Comparison of ENCODE assay signal across 8 cellular contexts in the genomic region with DNA sequence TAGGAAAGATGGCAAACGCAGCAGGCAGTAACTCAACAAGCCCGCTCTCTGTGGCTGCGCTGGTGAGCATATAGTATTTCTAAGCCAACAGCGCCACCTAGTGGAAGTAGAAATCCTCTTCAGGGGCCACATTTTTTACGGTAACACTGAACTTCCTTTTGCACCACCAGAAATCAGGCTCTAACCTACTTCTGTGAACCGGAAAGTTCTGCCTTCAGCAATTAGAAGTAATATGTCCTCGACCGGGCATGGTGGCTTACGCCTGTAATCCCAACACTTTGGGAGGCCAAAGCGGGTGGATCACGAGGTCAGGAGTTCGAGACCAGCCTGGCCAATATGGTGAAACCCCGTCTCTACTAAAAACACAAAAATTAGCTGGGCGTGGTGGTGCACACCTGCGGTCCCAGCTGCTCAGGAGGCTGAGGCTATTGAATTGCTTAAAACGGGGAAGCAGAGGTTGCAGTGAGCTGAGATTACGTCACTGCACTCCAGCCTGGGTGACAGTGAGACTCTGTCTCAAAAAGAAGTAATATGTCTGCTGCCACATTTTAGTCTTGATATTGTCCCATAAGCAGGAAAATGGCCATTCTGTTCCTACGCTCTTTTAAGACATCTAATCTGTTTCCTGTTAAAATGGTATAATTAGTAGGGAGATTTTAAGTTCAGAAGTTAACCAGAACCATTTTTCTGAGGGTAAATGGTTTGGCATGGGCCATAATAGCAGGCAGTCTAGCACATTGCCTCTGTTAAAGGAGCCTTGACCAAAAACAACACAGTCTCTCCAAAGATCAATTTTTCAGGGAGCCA. TPM values are rescaled to one million over a fixed set of nuclear protein-coding genes. Genes with fewer than 3 reads are reported as not detected.
DNase-seq lines count a peak whose midpoint lies in the region; ATAC-seq, FAIRE-seq and TF ChIP-seq lines count a peak whose summit lies in the region.

No MANE protein-coding gene starts in this region.

- TF ChIP-seq EP300 in stomach (IDR thresholded peaks at IDR 0.05), result no peak

- no peak for TF ChIP-seq POLR2A in stomach (IDR thresholded peaks at IDR 0.05)

- H3K9me3 ChIP-seq in CD4-positive, alpha-beta T cell (ENCODE audit: control insufficient read depth, low read length), result no peaks in the 10 kb centered on the region
- no peaks in the 10 kb centered on the region for H3K9me3 ChIP-seq in stomach

- no peaks in the 10 kb centered on the region for H3K79me2 ChIP-seq in KMS-11 (ENCODE audit: insufficient read depth, low read depth)

- peak; percentile 38 for FAIRE-seq in RCC 7860 (lab: Jason Lieb, UNC)

- ATAC-seq in CD4-positive, alpha-beta T cell (ENCODE audit: poor library complexity), result peak; percentile 83
- peak; percentile 71 for ATAC-seq in GM21367 (IDR thresholded peaks at IDR 0.05; ENCODE audit: unreplicated experiment)

- no peaks in the 10 kb centered on the region for H3K36me3 Mint-ChIP-seq in CD4-positive, alpha-beta T cell (ENCODE audit: low read depth)
- H3K36me3 Mint-ChIP-seq in activated T-helper 1 cell treated with anti-CD3 and anti-CD28 coated beads, Interleukin-12 subunit alpha, Interleukin-12 subunit beta, Interleukin-2, Interleukin-4 antibody, amounts not matched to agents 30 ng/mL and 10 ng/mL and 1 ng/mL, durations not matched to agents 14 hours and 24 hours and 36 hours (ENCODE audit: low read depth), result no peaks in the 10 kb centered on the region
- H3K36me3 Mint-ChIP-seq in neural crest cell (ENCODE audit: low read depth), result no peaks in the 10 kb centered on the region

- CTCF ChIA-PET in CD4-positive, alpha-beta T cell (lab: Charles Lee), result no interaction called here

- no peaks in the 10 kb centered on the region for H3K36me3 ChIP-seq in KMS-11 (ENCODE audit: insufficient read depth)
- no peaks in the 10 kb centered on the region for H3K36me3 ChIP-seq in stomach

- peaks cover 9% of the 10 kb centered on the region for H3K27me3 Mint-ChIP-seq in CD4-positive, alpha-beta T cell
- peaks cover 3% of the 10 kb centered on the region for H3K27me3 Mint-ChIP-seq in activated T-helper 1 cell treated with anti-CD3 and anti-CD28 coated beads, Interleukin-12 subunit alpha, Interleukin-12 subunit beta, Interleukin-2, Interleukin-4 antibody, amounts not matched to agents 30 ng/mL and 10 ng/mL and 1 ng/mL, durations not matched to agents 14 hours and 24 hours and 36 hours (ENCODE audit: insufficient read depth)
- H3K27me3 Mint-ChIP-seq in neural crest cell (ENCODE audit: low read depth), result peaks cover 7% of the 10 kb centered on the region

- peak overlapping the region; percentile 80 for H2AFZ ChIP-seq in KMS-11 (ENCODE audit: low read depth)

- H3K4me1 ChIP-seq in KMS-11 (ENCODE audit: low read depth, poor library complexity, severe bottlenecking), result peaks cover 5% of the 10 kb centered on the region
- peaks cover 6 to 20% (median 14%) of the 10 kb centered on the region in 4 donors for H3K4me1 ChIP-seq in stomach

- H3K27me3 ChIP-seq in CD4-positive, alpha-beta T cell (ENCODE audit: control insufficient read depth, insufficient read depth, low read length), result no peaks in the 10 kb centered on the region
- H3K27me3 ChIP-seq in KMS-11 (ENCODE audit: insufficient read depth, low read depth) (no peaks in the 10 kb centered on the region), stomach (peaks cover 0 to 13% (median 0%) of the 10 kb centered on the region in 3 donors)

- POLR2A ChIA-PET in CD4-positive, alpha-beta T cell (lab: Charles Lee), result no interaction called here

- TF ChIP-seq CTCF in CD4-positive, alpha-beta T cell (IDR thresholded peaks at IDR 0.05), result peak; percentile 92
- TF ChIP-seq CTCF in KMS-11 (conservative IDR thresholded peaks at IDR 0.05; ENCODE audit: low read depth, low read length) (peak; percentile 84), fibroblast of the aortic adventitia (IDR thresholded peaks at IDR 0.05; ENCODE audit: insufficient read depth, low read length) (peak; percentile 75), neural crest cell (conservative IDR thresholded peaks at IDR 0.05) (peak; percentile 99), stomach (IDR thresholded peaks at IDR 0.05) (peak in 6 of 7 experiments; percentile 59 to 94 (median 88))

- H3K9me3 Mint-ChIP-seq in CD4-positive, alpha-beta T cell, result no peaks in the 10 kb centered on the region
- H3K9me3 Mint-ChIP-seq in activated T-helper 1 cell treated with anti-CD3 and anti-CD28 coated beads, Interleukin-12 subunit alpha, Interleukin-12 subunit beta, Interleukin-2, Interleukin-4 antibody, amounts not matched to agents 30 ng/mL and 10 ng/mL and 1 ng/mL, durations not matched to agents 14 hours and 24 hours and 36 hours, result no peaks in the 10 kb centered on the region
- H3K9me3 Mint-ChIP-seq in neural crest cell, result no peaks in the 10 kb centered on the region

- H3K4me3 Mint-ChIP-seq in CD4-positive, alpha-beta T cell, result peak overlapping the region; percentile 74
- peak overlapping the region; percentile 82 for H3K4me3 Mint-ChIP-seq in activated T-helper 1 cell treated with anti-CD3 and anti-CD28 coated beads, Interleukin-12 subunit alpha, Interleukin-12 subunit beta, Interleukin-2, Interleukin-4 antibody, amounts not matched to agents 30 ng/mL and 10 ng/mL and 1 ng/mL, durations not matched to agents 14 hours and 24 hours and 36 hours
- H3K4me3 Mint-ChIP-seq in neural crest cell, result peak overlapping the region; percentile 87

- peaks cover 25% of the 10 kb centered on the region for H3K4me1 Mint-ChIP-seq in CD4-positive, alpha-beta T cell (ENCODE audit: low read depth)
- peaks cover 24% of the 10 kb centered on the region for H3K4me1 Mint-ChIP-seq in activated T-helper 1 cell treated with anti-CD3 and anti-CD28 coated beads, Interleukin-12 subunit alpha, Interleukin-12 subunit beta, Interleukin-2, Interleukin-4 antibody, amounts not matched to agents 30 ng/mL and 10 ng/mL and 1 ng/mL, durations not matched to agents 14 hours and 24 hours and 36 hours (ENCODE audit: low read depth)
- H3K4me1 Mint-ChIP-seq in neural crest cell, result peaks cover 12% of the 10 kb centered on the region

- peak overlapping the region; percentile 18; the same call in 1 of the 2 replicates for H3K4me2 ChIP-seq in KMS-11

- H3K27ac Mint-ChIP-seq in CD4-positive, alpha-beta T cell, result peak overlapping the region; percentile 12
- peak overlapping the region; percentile 83 for H3K27ac Mint-ChIP-seq in activated T-helper 1 cell treated with anti-CD3 and anti-CD28 coated beads, Interleukin-12 subunit alpha, Interleukin-12 subunit beta, Interleukin-2, Interleukin-4 antibody, amounts not matched to agents 30 ng/mL and 10 ng/mL and 1 ng/mL, durations not matched to agents 14 hours and 24 hours and 36 hours
- H3K27ac Mint-ChIP-seq in neural crest cell (ENCODE audit: unreplicated experiment), result no peak overlapping the region

- no peaks in the 10 kb centered on the region for H4K20me1 ChIP-seq in KMS-11 (ENCODE audit: insufficient read depth)

- H3K4me3 ChIP-seq in KMS-11 (IDR thresholded peaks at IDR 0.05; ENCODE audit: insufficient read depth, low read depth, low read length) (no peak overlapping the region), fibroblast of the aortic adventitia (ENCODE audit: low read depth, low read length) (peak overlapping the region; percentile 14), stomach (peak overlapping the region in 3 of 4 donors; percentile 37 to 41 (median 41))

- peak; percentile 54 to 79 (median 64) for DNase-seq in CD4-positive, alpha-beta T cell
- DNase-seq in RCC 7860 (ENCODE audit: low spot score), result peak; percentile 29
- peak; percentile 66 for DNase-seq in activated T-helper 1 cell treated with anti-CD3 and anti-CD28 coated beads, Interleukin-12 subunit alpha, Interleukin-12 subunit beta, Interleukin-2, Interleukin-4 antibody, amounts not matched to agents 30 ng/mL and 10 ng/mL and 1 ng/mL, durations not matched to agents 14 hours and 24 hours and 36 hours (ENCODE audit: low spot score)
- peak; percentile 88 for DNase-seq in fibroblast of the aortic adventitia (ENCODE audit: low read depth)
- peak; percentile 79 for DNase-seq in neural crest cell (ENCODE audit: low read depth, low spot score)
- DNase-seq in stomach, result peak; percentile 81

- intact Hi-C loops in CD4-positive, alpha-beta T cell (cut with DNase I, micrococcal nuclease), result loop anchor here (1.0 to 5.0 kb wide), 6 partner anchors 50 to 497 kb away; no protein-coding TSS in a partner anchor
- intact Hi-C loops in activated T-helper 1 cell treated with anti-CD3 and anti-CD28 coated beads, Interleukin-12 subunit alpha, Interleukin-12 subunit beta, Interleukin-2, Interleukin-4 antibody, amounts not matched to agents 30 ng/mL and 10 ng/mL and 1 ng/mL, durations not matched to agents 14 hours and 24 hours and 36 hours (cut with micrococcal nuclease), result loop anchor here (1.0 to 2.0 kb wide), 5 partner anchors 51 to 497 kb away; no protein-coding TSS in a partner anchor
- intact Hi-C loops in stomach (cut with DNase I; ENCODE audit: low total_unique reads), result loop anchor here (5.0 kb wide), 1 partner anchor 417 kb away; no protein-coding TSS in a partner anchor

- H3K27ac ChIP-seq in CD4-positive, alpha-beta T cell (ENCODE audit: low read depth, low read length), result peak overlapping the region; percentile 46
- H3K27ac ChIP-seq in KMS-11 (no peak overlapping the region), stomach (no peak overlapping the region)

- WGBS in stomach, 5 donors, result 28 to 35% (median 33%) methylated on average over 18 of the region's 18 CpGs

- no peak overlapping the region for H3K9ac ChIP-seq in KMS-11

RNA-seq across cellular contexts. Expression of a gene that starts 26.7 kb away (rescaled TPM):
- total RNA-seq in CD4-positive, alpha-beta T cell, result not detected
- not detected in 2 replicates for total RNA-seq in activated T-helper 1 cell treated with anti-CD3 and anti-CD28 coated beads, Interleukin-12 subunit alpha, Interleukin-12 subunit beta, Interleukin-2, Interleukin-4 antibody, amounts not matched to agents 30 ng/mL and 10 ng/mL and 1 ng/mL, durations not matched to agents 14 hours and 24 hours and 36 hours
- not detected in 2 replicates for total RNA-seq in fibroblast of the aortic adventitia (ENCODE audit: low replicate concordance)
- total RNA-seq in neural crest cell, result not detected in 2 replicates
- 1 to 10 TPM in 1 of 5 donors, not detected in 4; 4.2 TPM for total RNA-seq in stomach
- polyA plus RNA-seq in stomach, result 1 to 10 TPM in 1 of 3 donors, under 1 TPM in 1, not detected in 1; 0.63 to 2.0 TPM

RNA-seq across cellular contexts. Expression of a gene that starts 56.6 kb away (rescaled TPM):
- total RNA-seq in CD4-positive, alpha-beta T cell, result not detected
- not detected in 2 replicates for total RNA-seq in activated T-helper 1 cell treated with anti-CD3 and anti-CD28 coated beads, Interleukin-12 subunit alpha, Interleukin-12 subunit beta, Interleukin-2, Interleukin-4 antibody, amounts not matched to agents 30 ng/mL and 10 ng/mL and 1 ng/mL, durations not matched to agents 14 hours and 24 hours and 36 hours
- not detected in 2 replicates for total RNA-seq in fibroblast of the aortic adventitia (ENCODE audit: low replicate concordance)
- not detected in 2 replicates for total RNA-seq in neural crest cell
- not detected for total RNA-seq in stomach
- not detected for polyA plus RNA-seq in stomach

Comparison
In these comparisons a context has a peak if more than half of its experiments do, and no peak if none do; other contexts are left out.
1. DNase-seq: peak in every context shown above with its lines; median percentile 88 in fibroblast of the aortic adventitia; 81 in stomach; 79 in neural crest cell; 66 in activated T-helper 1 cell treated with anti-CD3 and anti-CD28 coated beads, Interleukin-12 subunit alpha, Interleukin-12 subunit beta, Interleukin-2, Interleukin-4 antibody, amounts not matched to agents 30 ng/mL and 10 ng/mL and 1 ng/mL, durations not matched to agents 14 hours and 24 hours and 36 hours; 64 in CD4-positive, alpha-beta T cell; 29 in RCC 7860.